In the genomic region with DNA sequence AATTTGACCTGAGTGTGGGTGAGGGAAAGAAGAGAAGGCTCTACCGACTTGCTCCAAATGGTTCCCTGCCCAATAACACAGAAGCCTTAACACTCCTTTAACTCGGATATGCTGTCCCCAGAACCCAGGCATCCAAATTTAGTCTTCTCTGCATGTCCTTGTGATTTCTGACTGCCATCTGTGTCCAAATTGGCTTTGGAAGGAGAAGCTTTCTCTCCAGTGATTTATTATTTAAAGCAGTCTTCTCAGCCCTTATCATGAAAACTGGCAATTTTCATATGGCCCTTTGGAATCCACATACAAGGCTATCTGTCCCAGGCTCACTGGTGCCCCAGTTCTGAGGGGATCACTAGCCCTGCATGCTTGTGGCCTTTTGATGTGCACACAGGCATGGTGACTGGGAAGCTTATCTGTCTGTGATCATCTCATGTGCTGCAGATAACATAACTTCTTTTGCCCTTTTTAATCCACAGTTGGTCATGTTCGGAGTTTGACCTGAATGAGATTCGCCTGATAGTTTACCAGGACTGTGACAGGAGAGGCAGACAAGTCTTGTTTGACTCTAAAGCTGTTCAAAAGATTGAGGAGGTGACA, we compare ENCODE assay signal across 11 cellular contexts. TPM values are rescaled to one million over a fixed set of nuclear protein-coding genes. Genes with fewer than 3 reads are reported as not detected.
DNase-seq lines count a peak whose midpoint lies in the region; ATAC-seq and TF ChIP-seq lines count a peak whose summit lies in the region.
"Had no signal": no experiment of that assay in that cellular context is flagged by ENCODE, and none has a peak within 500 bp of the region (broad histone marks: within the 10 kb centered on the region; RNA-seq: fewer than 3 reads in every experiment).

No MANE protein-coding gene starts in this region.

- no TSS peak for BruUV-seq in Calu3 (replicated peaks; lab: Mats Ljungman, UMichigan)

- TF ChIP-seq CTCF in Calu3 (IDR thresholded peaks at IDR 0.05; ENCODE audit: unreplicated experiment) = no peak
- TF ChIP-seq CTCF in chondrocyte (IDR thresholded peaks at IDR 0.05) = no peak
- no peak for TF ChIP-seq CTCF in GM10266 (IDR thresholded peaks at IDR 0.05; ENCODE audit: control insufficient read depth, insufficient read depth, low read depth, missing control alignments)

- ATAC-seq in HG02981 (IDR thresholded peaks at IDR 0.05; ENCODE audit: unreplicated experiment) (peak; percentile 1), GM21825 (IDR thresholded peaks at IDR 0.05; ENCODE audit: unreplicated experiment) (no peak), GM21367 (IDR thresholded peaks at IDR 0.05; ENCODE audit: unreplicated experiment) (no peak)
- peak in 1 of 2 donors; percentile 50 for ATAC-seq in natural killer cell treated with Interleukin-12 subunit alpha and Interleukin-12 subunit beta and Interleukin-15 and Interleukin-18, amount 100 ng/mL, for 72 hours
- ATAC-seq: GM23338 had no signal

- CTCF ChIA-PET in Calu3 (lab: Charles Lee) = interaction anchor here (0.8 kb wide), 1 partner anchor 11 kb away, joined by 5 read pairs; no protein-coding TSS in a partner anchor

- H3K4me1 Mint-ChIP-seq in Calu3 (ENCODE audit: low read depth, unreplicated experiment) (peaks cover 78% of the 10 kb centered on the region), chondrocyte (ENCODE audit: low read depth) (peaks cover 58% of the 10 kb centered on the region)
- H3K4me1 Mint-ChIP-seq in natural killer cell treated with Interleukin-12 subunit alpha and Interleukin-12 subunit beta and Interleukin-15 and Interleukin-18, amount 100 ng/mL, for 72 hours (ENCODE audit: low read depth in 2 of 2) = peaks cover 36 to 54% of the 10 kb centered on the region in 2 donors

- H3K9me3 Mint-ChIP-seq in Calu3 (ENCODE audit: low read depth, unreplicated experiment) (no peaks in the 10 kb centered on the region), chondrocyte (ENCODE audit: low read depth) (no peaks in the 10 kb centered on the region)
- no peaks in the 10 kb centered on the region for H3K9me3 Mint-ChIP-seq in natural killer cell treated with Interleukin-12 subunit alpha and Interleukin-12 subunit beta and Interleukin-15 and Interleukin-18, amount 100 ng/mL, for 72 hours
- H3K9me3 Mint-ChIP-seq: CD14-positive monocyte, GM23338 had no signal

- H3K27me3 Mint-ChIP-seq in Calu3 (ENCODE audit: unreplicated experiment) (no peaks in the 10 kb centered on the region), chondrocyte (ENCODE audit: low read depth) (no peaks in the 10 kb centered on the region)
- no peaks in the 10 kb centered on the region for H3K27me3 Mint-ChIP-seq in natural killer cell treated with Interleukin-12 subunit alpha and Interleukin-12 subunit beta and Interleukin-15 and Interleukin-18, amount 100 ng/mL, for 72 hours

- H3K36me3 Mint-ChIP-seq in Calu3 (ENCODE audit: insufficient read depth, unreplicated experiment) (peaks cover 28% of the 10 kb centered on the region), chondrocyte (ENCODE audit: low read depth) (peaks cover 8% of the 10 kb centered on the region)
- peaks cover 18% of the 10 kb centered on the region for H3K36me3 Mint-ChIP-seq in natural killer cell treated with Interleukin-12 subunit alpha and Interleukin-12 subunit beta and Interleukin-15 and Interleukin-18, amount 100 ng/mL, for 72 hours

- H3K4me3 Mint-ChIP-seq in Calu3 (ENCODE audit: low read depth, unreplicated experiment) (peak overlapping the region; percentile 69), chondrocyte (ENCODE audit: unreplicated experiment) (no peak overlapping the region)
- peak overlapping the region; percentile 43 for H3K4me3 Mint-ChIP-seq in natural killer cell treated with Interleukin-12 subunit alpha and Interleukin-12 subunit beta and Interleukin-15 and Interleukin-18, amount 100 ng/mL, for 72 hours
- H3K4me3 Mint-ChIP-seq: CD14-positive monocyte, GM23338 had no signal

- H3K27ac Mint-ChIP-seq in Calu3 (ENCODE audit: unreplicated experiment) (peak overlapping the region; percentile 99), chondrocyte (ENCODE audit: unreplicated experiment) (peak overlapping the region; percentile 82)
- peak overlapping the region; percentile 17 to 74 for H3K27ac Mint-ChIP-seq in natural killer cell treated with Interleukin-12 subunit alpha and Interleukin-12 subunit beta and Interleukin-15 and Interleukin-18, amount 100 ng/mL, for 72 hours
- H3K27ac Mint-ChIP-seq: GM23338 had no signal

- DNase-seq in Calu3 = no peak
- DNase-seq in chondrocyte (ENCODE audit: low spot score) = no peak
- no peak for DNase-seq in natural killer cell treated with Interleukin-12 subunit alpha and Interleukin-12 subunit beta and Interleukin-15 and Interleukin-18, amount 100 ng/mL, for 72 hours (ENCODE audit: low spot score)
- no peak for DNase-seq in GM10266 (ENCODE audit: extremely low spot score)
- DNase-seq in foreskin melanocyte = no peak
- DNase-seq: activated CD4-positive, alpha-beta T cell treated with anti-CD3 and anti-CD28 coated beads, Interleukin-2, amount 50 U/mL, for 1 hour had no signal

- intact Hi-C loops in Calu3 (cut with micrococcal nuclease; ENCODE audit: unreplicated experiment) = loop anchor here (1.0 to 2.0 kb wide), 2 partner anchors 15 to 51 kb away; no protein-coding TSS in a partner anchor

RNA-seq across cellular contexts. Expression of gene FNIP2, which starts 56.7 kb away (rescaled TPM):
- 35.3 and 38.7 TPM in 2 replicates for total RNA-seq in Calu3 (2022)
- 20.7 to 33.7 TPM (median 32.1 TPM) in 3 replicates for total RNA-seq in chondrocyte
- 10 to 100 TPM; 17.5 to 35.6 TPM for total RNA-seq in natural killer cell treated with Interleukin-12 subunit alpha and Interleukin-12 subunit beta and Interleukin-15 and Interleukin-18, amount 100 ng/mL, for 72 hours

Comparison
In these comparisons a context has a peak if more than half of its experiments do, and no peak if none do; other contexts are left out.
1. H3K27ac Mint-ChIP-seq: peak in every context shown above with its lines; median percentile 99 in Calu3; 82 in chondrocyte; 46 in natural killer cell treated with Interleukin-12 subunit alpha and Interleukin-12 subunit beta and Interleukin-15 and Interleukin-18, amount 100 ng/mL, for 72 hours.